ENCODE assay signal across 8 cellular contexts in the genomic region with DNA sequence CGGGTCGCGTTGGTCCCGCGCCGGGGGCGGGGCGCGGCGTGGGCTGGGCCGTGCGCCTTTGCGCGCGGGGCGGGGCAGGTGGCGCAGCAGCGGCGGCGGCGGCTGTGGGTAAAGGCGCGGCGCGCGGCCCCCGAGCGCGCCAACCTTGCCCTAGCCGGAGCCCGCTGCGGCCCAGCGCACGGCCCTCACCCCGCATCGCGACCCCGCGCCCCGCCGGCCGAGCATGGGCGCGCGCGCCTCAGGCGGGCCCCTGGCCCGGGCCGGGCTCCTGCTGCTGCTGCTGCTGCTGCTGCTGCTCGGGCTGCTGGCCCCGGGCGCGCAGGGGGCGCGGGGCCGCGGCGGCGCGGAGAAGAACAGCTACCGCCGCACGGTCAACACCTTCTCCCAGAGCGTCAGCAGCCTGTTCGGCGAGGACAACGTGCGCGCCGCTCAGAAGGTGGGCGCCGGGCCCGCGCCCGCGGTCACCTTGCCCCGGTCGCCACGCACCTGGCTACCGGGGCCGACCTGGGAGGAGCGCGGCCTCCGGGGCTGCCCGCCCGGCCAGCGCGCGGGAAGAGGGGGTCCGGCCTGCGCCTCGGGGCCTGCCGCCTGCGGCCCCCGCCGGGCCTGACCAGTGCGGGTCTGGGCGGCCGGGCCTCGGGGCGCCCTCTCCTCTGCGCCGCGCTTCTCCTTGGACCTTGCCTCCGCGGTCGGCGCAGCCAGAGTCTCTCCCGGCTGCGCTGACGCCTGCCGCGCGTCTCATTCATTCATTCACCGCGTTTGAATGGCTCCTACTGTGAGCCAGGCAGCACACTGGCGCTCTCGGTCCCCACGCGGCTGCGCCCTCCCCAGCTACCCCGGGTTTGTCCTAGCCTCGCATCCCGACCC. TPM values are rescaled to one million over a fixed set of nuclear protein-coding genes. Genes with fewer than 3 reads are reported as not detected.
DNase-seq lines count a peak whose midpoint lies in the region; ATAC-seq and TF ChIP-seq lines count a peak whose summit lies in the region.

Gene BRI3BP (plus strand): TSS at position 78 of the 867 bp plus-strand sequence. CDS start 146 bp downstream, at position 224.

- 0% methylated on average over 7 to 18 of the region's 124 CpGs for WGBS in thyroid gland, 2 donors

- peaks cover 1% of the 10 kb centered on the region for H3K79me2 ChIP-seq in osteoblast (ENCODE audit: insufficient read depth, low read length)

- peak in 1 of 2 donors; percentile 63 for TF ChIP-seq POLR2A in thyroid gland (IDR thresholded peaks at IDR 0.05)

- peak within 1 kb of the TSS; percentile 81 for H2AFZ ChIP-seq in osteoblast (ENCODE audit: low read length)

- ATAC-seq in GM19452 (IDR thresholded peaks at IDR 0.05; ENCODE audit: unreplicated experiment): peak; percentile 47

- no peaks in the 10 kb centered on the region for H4K20me1 ChIP-seq in osteoblast (ENCODE audit: insufficient read depth, low read length)

- intact Hi-C loops in Caco-2 (cut with micrococcal nuclease; ENCODE audit: unreplicated experiment) (loop anchor here (1.0 to 2.0 kb wide), 2 partner anchors 35 to 72 kb away; partner anchors contain the start of gene AACS), thyroid gland (cut with DNase I) (loop anchor here (5.0 kb wide), 1 partner anchor 74 kb away; the partner anchor contains the start of gene AACS)

- H3K36me3 Mint-ChIP-seq in Caco-2 (ENCODE audit: insufficient read depth, unreplicated experiment): peaks cover 20% of the 10 kb centered on the region

- H3K27ac ChIP-seq in HL-60 (replicated peaks): peak within 1 kb of the TSS; percentile 96
- H3K27ac ChIP-seq in RWPE1: peak within 1 kb of the TSS; percentile 81
- no peak within 1 kb of the TSS for H3K27ac ChIP-seq in osteoblast (ENCODE audit: low read depth, low read length)
- no peak within 1 kb of the TSS for H3K27ac ChIP-seq in thyroid gland

- no peaks in the 10 kb centered on the region for H3K9me3 Mint-ChIP-seq in Caco-2 (ENCODE audit: unreplicated experiment)

- H3K27me3 ChIP-seq in Caco-2 (replicated peaks; ENCODE audit: control insufficient read depth, insufficient read depth, low read length) (no peaks in the 10 kb centered on the region), HL-60 (ENCODE audit: insufficient read depth, poor library complexity, severe bottlenecking) (no peaks in the 10 kb centered on the region), osteoblast (ENCODE audit: insufficient read depth, low read length) (no peaks in the 10 kb centered on the region), thyroid gland (no peaks in the 10 kb centered on the region)

- H3K4me1 ChIP-seq in Caco-2 (no peaks in the 10 kb centered on the region), osteoblast (ENCODE audit: insufficient read depth, low read length) (peaks cover 13% of the 10 kb centered on the region), thyroid gland (peaks cover 6 to 15% of the 10 kb centered on the region in 2 donors)

- H3K27me3 Mint-ChIP-seq in Caco-2 (ENCODE audit: insufficient read depth, unreplicated experiment): no peaks in the 10 kb centered on the region

- TF ChIP-seq CTCF in Caco-2 (IDR thresholded peaks at IDR 0.05; ENCODE audit: insufficient read depth in 1 of 2, low read depth in 1 of 2, low read length in 1 of 2, severe bottlenecking in 1 of 2, unreplicated experiment in 1 of 2): no peak
- TF ChIP-seq CTCF in HL-60 (IDR thresholded peaks at IDR 0.05; ENCODE audit: insufficient read depth, low read length): no peak
- no peak for TF ChIP-seq CTCF in RWPE1 (conservative IDR thresholded peaks at IDR 0.05; ENCODE audit: low read depth)
- no peak for TF ChIP-seq CTCF in osteoblast (IDR thresholded peaks at IDR 0.05; ENCODE audit: extremely low read depth, low read depth, low read length)
- no peak for TF ChIP-seq CTCF in thyroid gland (IDR thresholded peaks at IDR 0.05)

- BruUV-seq in Caco-2 (replicated peaks; lab: Mats Ljungman, UMichigan): no TSS peak

- H3K4me1 Mint-ChIP-seq in Caco-2 (ENCODE audit: low read depth, unreplicated experiment): peaks cover 15% of the 10 kb centered on the region

- H3K36me3 ChIP-seq in Caco-2 (ENCODE audit: control insufficient read depth, insufficient read depth, low read length): no peaks in the 10 kb centered on the region
- H3K36me3 ChIP-seq in osteoblast (ENCODE audit: insufficient read depth, low read length): no peaks in the 10 kb centered on the region
- H3K36me3 ChIP-seq in thyroid gland: no peaks in the 10 kb centered on the region

- CTCF ChIA-PET in Caco-2 (lab: Charles Lee): interaction anchor here (1.0 kb wide), 3 partner anchors 54 to 71 kb away, joined by 3 to 4 read pairs (median 3); partner anchors contain the start of gene AACS
- CTCF ChIA-PET in RWPE1 (lab: Yijun Ruan, JAX): interaction anchor here (0.7 to 1.0 kb wide), 3 partner anchors 54 to 166 kb away, joined by 3 read pairs; no protein-coding TSS in a partner anchor

- peak within 1 kb of the TSS; percentile 60 for H3K4me3 ChIP-seq in Caco-2 (ENCODE audit: low read depth, low read length)
- H3K4me3 ChIP-seq in HL-60 (replicated peaks; ENCODE audit: insufficient read depth, low read length): peak within 1 kb of the TSS; percentile 57
- H3K4me3 ChIP-seq in osteoblast (ENCODE audit: insufficient read depth, low read length): peak within 1 kb of the TSS; percentile 74
- H3K4me3 ChIP-seq in thyroid gland (replicated peaks in 1 of 3): peak within 1 kb of the TSS in 2 of 3 donors; percentile 48 to 59

- peak within 1 kb of the TSS; percentile 94 for H3K4me3 Mint-ChIP-seq in Caco-2 (ENCODE audit: unreplicated experiment)

- peak within 1 kb of the TSS; percentile 88 for H3K4me2 ChIP-seq in osteoblast (ENCODE audit: insufficient read depth, low read length)

- POLR2A ChIA-PET in Caco-2 (lab: Charles Lee) (interaction anchor here (1.1 kb wide), 1 partner anchor 79 kb away, joined by 3 read pairs; the partner anchor contains the start of gene UBC), RWPE1 (lab: Yijun Ruan, JAX; ENCODE audit: low non-redundant PET) (no interaction called here)

- peak; percentile 54 to 76 for DNase-seq in Caco-2
- peak; percentile 47 to 65 for DNase-seq in HL-60 (ENCODE audit: low read depth in 1 of 2, low spot score in 1 of 2)
- peak; percentile 44 for DNase-seq in RWPE1 (ENCODE audit: low spot score)
- DNase-seq in activated gamma-delta T cell (lab: John Stamatoyannopoulos, UW): peak; percentile 59
- DNase-seq in globus pallidus (ENCODE audit: low spot score): peak; percentile 58
- DNase-seq in osteoblast (ENCODE audit: insufficient read length, low spot score, missing footprints): peak; percentile 90
- DNase-seq in thyroid gland: peak; percentile 62 to 65

- H3K27ac Mint-ChIP-seq in Caco-2 (ENCODE audit: unreplicated experiment): peak within 1 kb of the TSS; percentile 77

- H3K9me3 ChIP-seq in Caco-2: no peaks in the 10 kb centered on the region
- H3K9me3 ChIP-seq in osteoblast (ENCODE audit: low read depth, low read length): no peaks in the 10 kb centered on the region
- H3K9me3 ChIP-seq in thyroid gland: no peaks in the 10 kb centered on the region

RNA-seq across cellular contexts. Expression of gene BRI3BP, which starts in this region (rescaled TPM):
- total RNA-seq in Caco-2 (2022) (19.6 and 20.6 TPM in 2 replicates), osteoblast (2.1 and 2.2 TPM in 2 replicates), thyroid gland (10 to 100 TPM in 1 of 4 donors, 1 to 10 TPM in 3; 3.8 to 11.1 (median 7.7) TPM)

Comparison
In these comparisons a context has a peak if more than half of its experiments do, and no peak if none do; other contexts are left out.
1. H3K27ac ChIP-seq: peak in HL-60 (single experiment) and RWPE1 (single experiment); none in osteoblast (single experiment) and thyroid gland (0 of 3).
2. Peak in every context shown above with its lines, with median percentiles within 50 percentile points of each other: DNase-seq and H3K4me3 ChIP-seq.